20 cellular contexts compared by ENCODE assay signal in the genomic region with DNA sequence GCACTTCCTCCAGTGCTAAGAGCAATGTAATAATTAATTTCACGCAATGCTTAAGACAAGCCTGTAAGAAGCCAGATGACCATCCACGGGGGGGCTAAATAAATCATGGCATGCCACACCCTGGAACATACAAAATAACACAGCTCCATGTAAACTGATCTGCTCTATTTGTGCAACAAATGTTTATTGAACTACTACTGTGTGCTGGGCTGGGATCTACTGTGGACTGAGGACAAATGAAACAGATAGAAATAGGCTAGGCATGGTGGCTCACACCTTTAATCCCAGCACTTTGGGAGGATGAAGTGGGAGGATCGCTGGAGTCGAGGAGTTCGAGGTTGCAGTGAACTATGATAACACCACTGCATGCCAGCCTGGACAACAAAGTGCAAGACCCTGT.
"Had no signal": no experiment of that assay in that cellular context is flagged by ENCODE, and none has a peak within 500 bp of the region (broad histone marks: within the 10 kb centered on the region; RNA-seq: fewer than 3 reads in every experiment).

No MANE protein-coding gene starts in this region.

- H3K4me3 ChIP-seq: dorsolateral prefrontal cortex, esophagus squamous epithelium, lung, psoas muscle, spleen, upper lobe of right lung had no signal

- H3K27ac ChIP-seq: dorsolateral prefrontal cortex, esophagus squamous epithelium, psoas muscle, upper lobe of right lung, VCaP had no signal

- H3K4me3 Mint-ChIP-seq: activated CD4-positive, alpha-beta T cell treated with anti-CD3 and anti-CD28 coated beads for 36 hours had no signal

- H3K27ac Mint-ChIP-seq: activated CD4-positive, alpha-beta T cell treated with anti-CD3 and anti-CD28 coated beads for 36 hours had no signal

- H3K9me3 ChIP-seq: esophagus squamous epithelium, psoas muscle, spleen, upper lobe of right lung had no signal

- ATAC-seq: activated CD4-positive, alpha-beta T cell treated with anti-CD3 and anti-CD28 coated beads for 36 hours; activated naive CD4-positive, alpha-beta T cell treated with anti-CD3 and anti-CD28 coated beads, Interleukin-2, amount 50 U/mL, for 72 hours; left colon; naive thymus-derived CD8-positive, alpha-beta T cell; psoas muscle; sciatic nerve; upper lobe of right lung had no signal

- FAIRE-seq: endometrium had no signal

- H3K9me3 Mint-ChIP-seq: activated naive CD4-positive, alpha-beta T cell treated with anti-CD3 and anti-CD28 coated beads, Interleukin-2, amount 50 U/mL, for 72 hours; naive thymus-derived CD8-positive, alpha-beta T cell had no signal

- H3K27me3 Mint-ChIP-seq: activated CD4-positive, alpha-beta T cell treated with anti-CD3 and anti-CD28 coated beads for 36 hours; naive thymus-derived CD8-positive, alpha-beta T cell had no signal

- DNase-seq: activated CD4-positive, alpha-beta T cell treated with anti-CD3 and anti-CD28 coated beads for 36 hours; activated effector memory CD4-positive, alpha-beta T cell treated with anti-CD3 and anti-CD28 coated beads, Interleukin-2, amount 50 U/mL, for 16 hours; anterior cingulate cortex; dorsolateral prefrontal cortex; esophagus squamous epithelium; foreskin fibroblast; left colon; naive thymus-derived CD8-positive, alpha-beta T cell; occipital lobe; psoas muscle; spleen; stimulated activated CD4-positive, alpha-beta T cell treated with anti-CD3 and anti-CD28 coated beads, Interleukin-2, amount 100 ng/mL, for 24 hours; stimulated activated naive CD4-positive, alpha-beta T cell treated with Interleukin-2 at 50 U/mL for 16 hours; T1000; upper lobe of right lung had no signal

- H3K27me3 ChIP-seq: esophagus squamous epithelium, spleen, upper lobe of right lung had no signal
